14 cellular contexts compared by ENCODE assay signal in the genomic region with DNA sequence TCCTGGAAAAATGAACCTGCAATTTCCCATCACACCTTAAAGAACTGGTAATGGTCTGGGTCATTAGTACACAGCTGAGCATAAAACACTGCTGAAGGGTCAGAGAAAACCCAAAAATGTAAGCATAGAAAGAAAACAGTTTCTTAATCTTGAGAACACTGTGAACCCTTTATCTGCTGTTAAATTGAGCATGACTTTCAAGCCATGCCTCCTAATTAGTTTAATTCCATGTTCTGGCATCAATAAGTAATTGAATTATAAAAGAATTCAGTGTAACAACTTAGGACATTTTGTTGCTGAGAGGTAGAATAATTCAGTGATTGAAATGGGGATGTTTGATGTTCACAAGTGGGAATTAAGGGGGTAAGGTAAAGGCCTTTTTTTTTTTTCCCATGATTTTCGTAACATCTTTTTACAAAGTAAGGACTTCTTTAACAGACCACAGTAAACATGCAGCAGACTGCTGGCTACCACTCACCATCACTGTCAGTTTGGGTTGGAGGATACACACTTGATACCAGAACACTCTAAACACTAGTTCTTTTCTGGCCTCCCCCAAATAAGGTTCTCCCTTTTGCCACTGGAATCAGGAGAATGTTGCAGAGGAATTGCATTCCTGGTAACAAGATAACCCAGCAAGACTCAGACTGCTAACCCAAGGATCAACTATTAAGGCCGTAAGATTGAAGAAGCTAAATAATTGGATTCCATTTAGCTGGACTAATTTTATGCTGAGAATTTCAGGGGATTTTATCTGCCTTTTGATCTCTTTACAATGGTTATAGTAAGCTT. TPM values are rescaled to one million over a fixed set of nuclear protein-coding genes. Genes with fewer than 3 reads are reported as not detected.
DNase-seq lines count a peak whose midpoint lies in the region; ATAC-seq, FAIRE-seq and TF ChIP-seq lines count a peak whose summit lies in the region.
"Had no signal": no experiment of that assay in that cellular context is flagged by ENCODE, and none has a peak within 500 bp of the region (broad histone marks: within the 10 kb centered on the region; RNA-seq: fewer than 3 reads in every experiment).

No MANE protein-coding gene starts in this region.

- DNase-seq in CD8-positive, alpha-beta T cell: no peak
- DNase-seq in NCI-H82 (lab: John Stamatoyannopoulos, UW) (peak; percentile 72), fibroblast of pulmonary artery (ENCODE audit: low read depth) (peak; percentile 19), neuronal stem cell (ENCODE audit: low spot score) (no peak), germinal center (ENCODE audit: low spot score) (no peak), thyroid gland (no peak), HTR-8/SVneo (ENCODE audit: insufficient read length, low spot score) (no peak)
- no peak for DNase-seq in stimulated activated naive CD8-positive, alpha-beta T cell treated with anti-CD3 and anti-CD28 coated beads, Interleukin-15, amount 100 ng/mL, for 72 hours
- DNase-seq: activated CD4-positive, alpha-beta T cell treated with anti-CD3 and anti-CD28 coated beads, Interleukin-2, amount 10 ng/mL, durations not matched to agents 7 days and 5 days; left colon; NCI-H1694 treated with DMSO at 0.1 percent for 48 hours; NCI-H446 treated with DMSO at 0.1 percent for 48 hours had no signal

- TF ChIP-seq POLR2A in thyroid gland (IDR thresholded peaks at IDR 0.05): no peak

- no peak for FAIRE-seq in HTR-8/SVneo (lab: Jason Lieb, UNC)

- H3K4me1 Mint-ChIP-seq in CD8-positive, alpha-beta T cell (ENCODE audit: low read depth): peaks cover 57% of the 10 kb centered on the region
- peaks cover 52% of the 10 kb centered on the region for H3K4me1 Mint-ChIP-seq in stimulated activated naive CD8-positive, alpha-beta T cell treated with anti-CD3 and anti-CD28 coated beads, Interleukin-15, amount 100 ng/mL, for 72 hours

- H3K27ac Mint-ChIP-seq in CD8-positive, alpha-beta T cell: peak overlapping the region; percentile 11
- no peak overlapping the region for H3K27ac Mint-ChIP-seq in stimulated activated naive CD8-positive, alpha-beta T cell treated with anti-CD3 and anti-CD28 coated beads, Interleukin-15, amount 100 ng/mL, for 72 hours
- H3K27ac Mint-ChIP-seq: activated CD4-positive, alpha-beta T cell treated with anti-CD3 and anti-CD28 coated beads, Interleukin-2, amount 10 ng/mL, durations not matched to agents 7 days and 5 days had no signal

- H3K9ac ChIP-seq in neuronal stem cell (ENCODE audit: low read depth, low read length, poor library complexity): no peak overlapping the region
- H3K9ac ChIP-seq: BLaER1 had no signal

- ATAC-seq in CD8-positive, alpha-beta T cell: no peak
- ATAC-seq in stimulated activated naive CD8-positive, alpha-beta T cell treated with anti-CD3 and anti-CD28 coated beads, Interleukin-15, amount 100 ng/mL, for 72 hours: no peak
- ATAC-seq: left colon had no signal

- H3K36me3 ChIP-seq in CD8-positive, alpha-beta T cell (ENCODE audit: insufficient read depth, low read length): no peaks in the 10 kb centered on the region
- H3K36me3 ChIP-seq in neuronal stem cell (replicated peaks in 1 of 2; ENCODE audit: control insufficient read depth in 2 of 2, insufficient read depth in 2 of 2, low read length in 2 of 2): peaks cover 11 to 44% of the 10 kb centered on the region in 2 donors
- H3K36me3 ChIP-seq in thyroid gland: peaks cover 0 to 2% of the 10 kb centered on the region in 2 donors

- no peak overlapping the region for H2BK12ac ChIP-seq in neuronal stem cell (ENCODE audit: low read length)

- H2BK5ac ChIP-seq in neuronal stem cell (ENCODE audit: low read length): no peak overlapping the region

- H3K4me3 Mint-ChIP-seq in CD8-positive, alpha-beta T cell: peak overlapping the region; percentile 3
- H3K4me3 Mint-ChIP-seq in stimulated activated naive CD8-positive, alpha-beta T cell treated with anti-CD3 and anti-CD28 coated beads, Interleukin-15, amount 100 ng/mL, for 72 hours: no peak overlapping the region
- H3K4me3 Mint-ChIP-seq: activated CD4-positive, alpha-beta T cell treated with anti-CD3 and anti-CD28 coated beads, Interleukin-2, amount 10 ng/mL, durations not matched to agents 7 days and 5 days had no signal

- POLR2A ChIA-PET in CD8-positive, alpha-beta T cell (lab: Charles Lee): no interaction called here

- H3K4ac ChIP-seq in neuronal stem cell (ENCODE audit: low read length): no peak overlapping the region

- CTCF ChIA-PET in CD8-positive, alpha-beta T cell (lab: Charles Lee): no interaction called here

- H2BK15ac ChIP-seq in neuronal stem cell (ENCODE audit: low read length): no peak overlapping the region

- H3K4me1 ChIP-seq in CD8-positive, alpha-beta T cell (ENCODE audit: insufficient read depth, low read length): peaks cover 15% of the 10 kb centered on the region
- peaks cover 0 to 9% of the 10 kb centered on the region in 2 donors for H3K4me1 ChIP-seq in neuronal stem cell (ENCODE audit: control insufficient read depth in 2 of 2, insufficient read depth in 1 of 2, low read depth in 1 of 2, low read length in 2 of 2)
- H3K4me1 ChIP-seq in thyroid gland: peaks cover 9 to 14% of the 10 kb centered on the region in 2 donors

- H3K9me3 ChIP-seq in CD8-positive, alpha-beta T cell (ENCODE audit: low read length): no peaks in the 10 kb centered on the region
- H3K9me3 ChIP-seq in neuronal stem cell (replicated peaks in 1 of 2; ENCODE audit: control insufficient read depth in 2 of 2, insufficient read depth in 1 of 2, low read depth in 1 of 2, low read length in 2 of 2) (peaks cover 13 to 16% of the 10 kb centered on the region in 2 donors), thyroid gland (no peaks in the 10 kb centered on the region)
- H3K9me3 ChIP-seq: SJSA1 had no signal

- no peak overlapping the region for H4K8ac ChIP-seq in neuronal stem cell (ENCODE audit: low read depth, low read length)

- intact Hi-C loops in CD8-positive, alpha-beta T cell (cut with DNase I, micrococcal nuclease): loop anchor here (10.0 kb wide), 3 partner anchors 272 to 1892 kb away; a partner anchor contains a TSS
- intact Hi-C loops in thyroid gland (cut with DNase I): loop anchor here (10.0 kb wide), 1 partner anchor 152 kb away; no protein-coding TSS in a partner anchor

- TF ChIP-seq CTCF in CD8-positive, alpha-beta T cell (IDR thresholded peaks at IDR 0.05): no peak
- no peak for TF ChIP-seq CTCF in fibroblast of pulmonary artery (IDR thresholded peaks at IDR 0.05; ENCODE audit: low read length, missing control alignments)
- no peak for TF ChIP-seq CTCF in thyroid gland (IDR thresholded peaks at IDR 0.05)

- no CpG with 5 or more reads among the region's 2 CpGs for WGBS in neuronal stem cell (ENCODE audit: extremely low coverage in 2 of 2, insufficient read length in 2 of 2, insufficient replicate concordance in 1 of 2), 2 donors
- WGBS in thyroid gland, 2 donors: 93 to 94% methylated on average over 2 of the region's 2 CpGs

- H3K18ac ChIP-seq in neuronal stem cell (ENCODE audit: low read length): no peak overlapping the region

- no peak overlapping the region for H3K4me2 ChIP-seq in neuronal stem cell (ENCODE audit: insufficient read depth, low read length, poor library complexity, severe bottlenecking)
- H3K4me2 ChIP-seq: BLaER1 had no signal

- no peak overlapping the region for H4K91ac ChIP-seq in neuronal stem cell (ENCODE audit: low read depth, low read length, poor library complexity)

- H2AFZ ChIP-seq in neuronal stem cell (ENCODE audit: low read length): no peak overlapping the region

- no peak overlapping the region for H2BK120ac ChIP-seq in neuronal stem cell (ENCODE audit: low read depth, low read length)

- H3K23ac ChIP-seq in neuronal stem cell (ENCODE audit: low read depth, low read length, poor library complexity): no peak overlapping the region

- no peaks in the 10 kb centered on the region for H3K27me3 ChIP-seq in CD8-positive, alpha-beta T cell (ENCODE audit: insufficient read depth, low read length)
- no peaks in the 10 kb centered on the region for H3K27me3 ChIP-seq in neuronal stem cell (ENCODE audit: control insufficient read depth in 3 of 3, insufficient read depth in 3 of 3, low read depth in 1 of 3, low read length in 3 of 3)
- no peaks in the 10 kb centered on the region for H3K27me3 ChIP-seq in thyroid gland
- H3K27me3 ChIP-seq: BLaER1, SJSA1 had no signal

- H3K27me3 Mint-ChIP-seq in CD8-positive, alpha-beta T cell (ENCODE audit: low read depth): no peaks in the 10 kb centered on the region
- H3K27me3 Mint-ChIP-seq in stimulated activated naive CD8-positive, alpha-beta T cell treated with anti-CD3 and anti-CD28 coated beads, Interleukin-15, amount 100 ng/mL, for 72 hours: no peaks in the 10 kb centered on the region

- H3K9me3 Mint-ChIP-seq in CD8-positive, alpha-beta T cell: peaks cover 11% of the 10 kb centered on the region
- H3K9me3 Mint-ChIP-seq in stimulated activated naive CD8-positive, alpha-beta T cell treated with anti-CD3 and anti-CD28 coated beads, Interleukin-15, amount 100 ng/mL, for 72 hours: peaks cover 6 to 17% of the 10 kb centered on the region in 2 donors

- H3K14ac ChIP-seq in neuronal stem cell (ENCODE audit: low read length): no peak overlapping the region

- H3K27ac ChIP-seq in CD8-positive, alpha-beta T cell (ENCODE audit: low read depth, low read length): no peak overlapping the region
- H3K27ac ChIP-seq in neuronal stem cell (replicated peaks; ENCODE audit: low read length) (peak overlapping the region; percentile 47), thyroid gland (no peak overlapping the region)
- H3K27ac ChIP-seq: BLaER1, SJSA1 had no signal

- no peak overlapping the region for H3K4me3 ChIP-seq in CD8-positive, alpha-beta T cell (ENCODE audit: low read depth, low read length)
- no peak overlapping the region for H3K4me3 ChIP-seq in fibroblast of pulmonary artery (replicated peaks; ENCODE audit: low read depth, low read length)
- no peak overlapping the region for H3K4me3 ChIP-seq in neuronal stem cell (ENCODE audit: low read length in 2 of 2)
- H3K4me3 ChIP-seq in thyroid gland (replicated peaks in 1 of 3): no peak overlapping the region
- H3K4me3 ChIP-seq: BLaER1, SJSA1 had no signal

- no peaks in the 10 kb centered on the region for H3K79me1 ChIP-seq in neuronal stem cell (ENCODE audit: low read depth, low read length)

- H3K36me3 Mint-ChIP-seq in CD8-positive, alpha-beta T cell: peaks cover 45% of the 10 kb centered on the region

- H2AK5ac ChIP-seq in neuronal stem cell (ENCODE audit: low read depth, low read length): no peak overlapping the region

RNA-seq across cellular contexts. Expression of a gene that starts 3.0 kb away (rescaled TPM):
- 10 to 100 TPM; 14.9 to 17.8 TPM for total RNA-seq in CD8-positive, alpha-beta T cell
- polyA plus RNA-seq in neuronal stem cell (2013, experiment 1 of 2): 31.5 TPM
- 35.7 TPM for polyA plus RNA-seq in neuronal stem cell (2013, experiment 2 of 2)
- 10 to 100 TPM; 13.1 to 20.6 (median 16.5) TPM for total RNA-seq in thyroid gland

Comparison
In these comparisons a context has a peak if more than half of its experiments do, and no peak if none do; other contexts are left out.
1. DNase-seq: peak in NCI-H82 (single experiment) and fibroblast of pulmonary artery (single experiment); none in CD8-positive, alpha-beta T cell (0 of 7), neuronal stem cell (single experiment), germinal center (single experiment), thyroid gland (0 of 2), HTR-8/SVneo (single experiment) and stimulated activated naive CD8-positive, alpha-beta T cell treated with anti-CD3 and anti-CD28 coated beads, Interleukin-15, amount 100 ng/mL, for 72 hours (0 of 2).